Comparison of ENCODE assay signal across 1 cellular context in genomic region chr1:9475061-9475627, GRCh38.
TF ChIP-seq lines count a peak whose summit lies in the region.

No MANE protein-coding gene starts in this region.

TF ChIP-seq in H1, 55 proteins besides CTCF, POLR2A, EP300 and RAD21 (continued from another document):
- TF ChIP-seq RNF2 (IDR thresholded peaks at IDR 0.05; ENCODE audit: borderline replicate concordance, low read depth, low read length, missing control alignments, poor library complexity, severe bottlenecking) (no peak), TAF7 (optimal IDR thresholded peaks at IDR 0.05; ENCODE audit: borderline replicate concordance, low read depth, low read length) (no peak), TEAD4 (IDR thresholded peaks at IDR 0.05; ENCODE audit: low read depth, low read length) (no peak), BRCA1 (IDR thresholded peaks at IDR 0.05; ENCODE audit: low read depth, low read length) (no peak), E2F6 (IDR thresholded peaks at IDR 0.05) (no peak), SP2 (IDR thresholded peaks at IDR 0.05; ENCODE audit: low read length) (no peak), SP1 (IDR thresholded peaks at IDR 0.05; ENCODE audit: low read depth, low read length) (no peak), EZH2 (IDR thresholded peaks at IDR 0.05; ENCODE audit: low read depth, low read length, severe bottlenecking) (no peak), HDAC2 (IDR thresholded peaks at IDR 0.05; ENCODE audit: borderline replicate concordance in 1 of 2, low read depth in 2 of 2, low read length in 2 of 2) (no peak), BACH1 (IDR thresholded peaks at IDR 0.05; ENCODE audit: low read length) (no peak), NRF1 (IDR thresholded peaks at IDR 0.05; ENCODE audit: low read depth, low read length) (no peak), TAF1 (IDR thresholded peaks at IDR 0.05; ENCODE audit: low read depth, low read length) (no peak)
- TF ChIP-seq, protein P1, sequence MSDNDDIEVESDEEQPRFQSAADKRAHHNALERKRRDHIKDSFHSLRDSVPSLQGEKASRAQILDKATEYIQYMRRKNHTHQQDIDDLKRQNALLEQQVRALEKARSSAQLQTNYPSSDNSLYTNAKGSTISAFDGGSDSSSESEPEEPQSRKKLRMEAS (IDR thresholded peaks at IDR 0.05), result no peak
